ENCODE assay signal across 12 cellular contexts in genomic region chr2:12554235-12555011, GRCh38.
DNase-seq lines count a peak whose midpoint lies in the region; ATAC-seq, FAIRE-seq and TF ChIP-seq lines count a peak whose summit lies in the region.
"Had no signal": no experiment of that assay in that cellular context is flagged by ENCODE, and none has a peak within 500 bp of the region (broad histone marks: within the 10 kb centered on the region; RNA-seq: fewer than 3 reads in every experiment).

No MANE protein-coding gene starts in this region.

- H2AFZ ChIP-seq in GM12878 (ENCODE audit: control insufficient read depth, low read depth, low read length) (no peak overlapping the region), smooth muscle cell (ENCODE audit: low read depth) (peak overlapping the region; percentile 17)

- H3K79me2 ChIP-seq in GM12878 (ENCODE audit: control insufficient read depth, insufficient read depth, low read length), result no peaks in the 10 kb centered on the region
- no peaks in the 10 kb centered on the region for H3K79me2 ChIP-seq in smooth muscle cell (ENCODE audit: low read depth)

- SMC1A ChIA-PET in GM12878 (lab: Charles Lee; ENCODE audit: uncharacterized antibody, unreplicated experiment), result interaction anchor here (0.6 to 1.9 kb wide), 5 partner anchors 9 to 87 kb away, joined by 3 to 5 read pairs (median 3); no protein-coding TSS in a partner anchor

- H3K27ac Mint-ChIP-seq in activated T-cell treated with anti-CD3 and anti-CD28 coated beads, Interleukin-2, amount 50 U/mL, for 24 hours, result peak overlapping the region; percentile 89

- H3K27me3 ChIP-seq in GM12878 (replicated peaks in 1 of 2; ENCODE audit: control insufficient read depth in 2 of 2, insufficient read depth in 2 of 2, low read length in 1 of 2), result no peaks in the 10 kb centered on the region
- no peaks in the 10 kb centered on the region for H3K27me3 ChIP-seq in smooth muscle cell (ENCODE audit: low read depth)
- H3K27me3 ChIP-seq: breast epithelium had no signal

- no TSS peak for BruUV-seq in GM12878 (replicated peaks; lab: Mats Ljungman, UMichigan)

- TF ChIP-seq RAD21 in GM12878 (IDR thresholded peaks at IDR 0.05; ENCODE audit: insufficient read depth, low read depth, low read length), result 0 out of 2 replicates have a peak, but pooled peaks have one; percentile 10

- H3K9ac ChIP-seq in GM12878 (ENCODE audit: control insufficient read depth, insufficient read depth, low read length) (no peak overlapping the region), smooth muscle cell (ENCODE audit: low read depth) (peak overlapping the region; percentile 33)

- ATAC-seq in HG03342 (IDR thresholded peaks at IDR 0.05; ENCODE audit: unreplicated experiment) (peak; percentile 40), GM12878 (peak; percentile 50)

- H3K4me2 ChIP-seq in GM12878 (ENCODE audit: control insufficient read depth, insufficient read depth) (no peak overlapping the region), smooth muscle cell (peak overlapping the region; percentile 62)

- intact Hi-C loops in GM12878 (cut with micrococcal nuclease; ENCODE audit: unreplicated experiment), result no loop called here

- no peak overlapping the region for H3K27ac ChIP-seq in GM12878 (ENCODE audit: control insufficient read depth, insufficient read depth)
- H3K27ac ChIP-seq in smooth muscle cell (ENCODE audit: low read depth), result peak overlapping the region; percentile 90
- H3K27ac ChIP-seq: VCaP had no signal

- peak overlapping the region; percentile 53 for H3K4me3 Mint-ChIP-seq in activated T-cell treated with anti-CD3 and anti-CD28 coated beads, Interleukin-2, amount 50 U/mL, for 24 hours

- H3K4me3 ChIP-seq in GM12878 (no peak overlapping the region), smooth muscle cell (no peak overlapping the region)
- H3K4me3 ChIP-seq: breast epithelium had no signal

- H4K20me1 ChIP-seq in GM12878 (ENCODE audit: control insufficient read depth, insufficient read depth) (no peaks in the 10 kb centered on the region), smooth muscle cell (ENCODE audit: low read depth) (no peaks in the 10 kb centered on the region)

- no peaks in the 10 kb centered on the region for H3K36me3 Mint-ChIP-seq in activated T-cell treated with anti-CD3 and anti-CD28 coated beads, Interleukin-2, amount 50 U/mL, for 24 hours (ENCODE audit: low read depth)

- H3K27me3 Mint-ChIP-seq in activated T-cell treated with anti-CD3 and anti-CD28 coated beads, Interleukin-2, amount 50 U/mL, for 24 hours, result no peaks in the 10 kb centered on the region

- H3K4me1 ChIP-seq in GM12878 (ENCODE audit: control insufficient read depth, insufficient read depth, low read length), result peaks cover 11% of the 10 kb centered on the region
- peaks cover 46% of the 10 kb centered on the region for H3K4me1 ChIP-seq in smooth muscle cell (ENCODE audit: low read depth)
- H3K4me1 ChIP-seq: breast epithelium had no signal

- H3K9me3 ChIP-seq in GM12878 (replicated peaks; ENCODE audit: control insufficient read depth, insufficient read depth, low read length) (peaks cover 2% of the 10 kb centered on the region; the same call in 1 of the 3 replicates), smooth muscle cell (replicated peaks; ENCODE audit: low read depth) (no peaks in the 10 kb centered on the region)
- H3K9me3 ChIP-seq: breast epithelium had no signal

- TF ChIP-seq POLR2A in GM12878 (IDR thresholded peaks at IDR 0.05; ENCODE audit: low read depth, low read length), result no peak

- peaks cover 13% of the 10 kb centered on the region for H3F3A ChIP-seq in smooth muscle cell (ENCODE audit: low read depth)

- CTCF ChIA-PET in GM12878 (lab: Yijun Ruan, JAX), result interaction anchor here (0.6 kb wide), 1 partner anchor 10 kb away, joined by 3 read pairs; no protein-coding TSS in a partner anchor
- CTCF ChIA-PET in GM10248 (lab: Yijun Ruan, JAX), result no interaction called here

- 54% methylated on average over 11 of the region's 11 CpGs for WGBS in GM12878 (ENCODE audit: insufficient coverage, insufficient replicate concordance, low lambda C conversion rate, missing lambda C conversion rate)
- WGBS in smooth muscle cell (ENCODE audit: low lambda C conversion rate), result 49% methylated on average over 11 of the region's 11 CpGs

- POLR2A ChIA-PET in GM12878 (lab: Charles Lee), result no interaction called here
- POLR2A ChIA-PET in GM10248 (lab: Yijun Ruan, JAX), result no interaction called here

- no peak for TF ChIP-seq EP300 in GM12878 (IDR thresholded peaks at IDR 0.05; ENCODE audit: borderline replicate concordance in 1 of 2, control insufficient read depth in 1 of 2, low read depth in 2 of 2, low read length in 2 of 2)

- DNase-seq in activated T-cell treated with anti-CD3 and anti-CD28 coated beads, Interleukin-2, amount 50 U/mL, for 24 hours, result no peak
- DNase-seq in activated T-cell treated with anti-CD3 and anti-CD28 coated beads for 4 hours (no peak), GM12878 (ENCODE audit: low read depth, low spot score) (no peak), smooth muscle cell (lab: John Stamatoyannopoulos, UW; ENCODE audit: unreplicated experiment) (no peak), GM10248 (ENCODE audit: extremely low spot score) (no peak), activated gamma-delta T cell (lab: John Stamatoyannopoulos, UW) (no peak), HT-29 (ENCODE audit: low spot score) (no peak)
- DNase-seq: NCI-H524 treated with DMSO at 0.1 percent for 48 hours had no signal

- in situ Hi-C loops in GM12878 (cut with MboI), result no loop called here

- peaks cover 4% of the 10 kb centered on the region for H3K9me3 Mint-ChIP-seq in activated T-cell treated with anti-CD3 and anti-CD28 coated beads, Interleukin-2, amount 50 U/mL, for 24 hours

- RAD21 ChIA-PET in GM12878 (lab: Charles Lee; ENCODE audit: unreplicated experiment), result no interaction called here

- H3K4me1 Mint-ChIP-seq in activated T-cell treated with anti-CD3 and anti-CD28 coated beads, Interleukin-2, amount 50 U/mL, for 24 hours (ENCODE audit: low read depth), result peaks cover 44% of the 10 kb centered on the region

- no peak for TF ChIP-seq CTCF in GM12878 (IDR thresholded peaks at IDR 0.05 in 2 of 3, conservative IDR thresholded peaks at IDR 0.05 in 1 of 3; ENCODE audit: control insufficient read depth in 2 of 3, extremely low read depth in 1 of 3, insufficient read depth in 1 of 3, low read depth in 3 of 3, low read length in 3 of 3)
- TF ChIP-seq CTCF in smooth muscle cell (IDR thresholded peaks at IDR 0.05; ENCODE audit: borderline replicate concordance, insufficient read depth, poor library complexity, severe bottlenecking), result no peak
- TF ChIP-seq CTCF in GM10248 (IDR thresholded peaks at IDR 0.05; ENCODE audit: control extremely low read depth, extremely low read depth, low read depth, missing control alignments), result no peak

- FAIRE-seq in GM12878 (lab: Jason Lieb, UNC), result no peak
- FAIRE-seq: HTR-8/SVneo had no signal

- no peaks in the 10 kb centered on the region for H3K36me3 ChIP-seq in GM12878 (ENCODE audit: control insufficient read depth in 2 of 2, insufficient read depth in 2 of 2, low read length in 1 of 2)
- H3K36me3 ChIP-seq in smooth muscle cell (ENCODE audit: low read depth), result no peaks in the 10 kb centered on the region
- H3K36me3 ChIP-seq: breast epithelium had no signal

TF ChIP-seq in GM12878, 131 proteins besides CTCF, POLR2A, EP300 and RAD21 (continues in another document):
- TF ChIP-seq NKRF (conservative IDR thresholded peaks at IDR 0.05) (no peak), TCF12 (IDR thresholded peaks at IDR 0.05; ENCODE audit: low read depth, low read length) (no peak)
- TF ChIP-seq, protein P1, sequence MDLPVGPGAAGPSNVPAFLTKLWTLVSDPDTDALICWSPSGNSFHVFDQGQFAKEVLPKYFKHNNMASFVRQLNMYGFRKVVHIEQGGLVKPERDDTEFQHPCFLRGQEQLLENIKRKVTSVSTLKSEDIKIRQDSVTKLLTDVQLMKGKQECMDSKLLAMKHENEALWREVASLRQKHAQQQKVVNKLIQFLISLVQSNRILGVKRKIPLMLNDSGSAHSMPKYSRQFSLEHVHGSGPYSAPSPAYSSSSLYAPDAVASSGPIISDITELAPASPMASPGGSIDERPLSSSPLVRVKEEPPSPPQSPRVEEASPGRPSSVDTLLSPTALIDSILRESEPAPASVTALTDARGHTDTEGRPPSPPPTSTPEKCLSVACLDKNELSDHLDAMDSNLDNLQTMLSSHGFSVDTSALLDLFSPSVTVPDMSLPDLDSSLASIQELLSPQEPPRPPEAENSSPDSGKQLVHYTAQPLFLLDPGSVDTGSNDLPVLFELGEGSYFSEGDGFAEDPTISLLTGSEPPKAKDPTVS (IDR thresholded peaks at IDR 0.05; ENCODE audit: low read depth, low read length), result no peak
